22 cellular contexts compared by ENCODE assay signal in the genomic region with DNA sequence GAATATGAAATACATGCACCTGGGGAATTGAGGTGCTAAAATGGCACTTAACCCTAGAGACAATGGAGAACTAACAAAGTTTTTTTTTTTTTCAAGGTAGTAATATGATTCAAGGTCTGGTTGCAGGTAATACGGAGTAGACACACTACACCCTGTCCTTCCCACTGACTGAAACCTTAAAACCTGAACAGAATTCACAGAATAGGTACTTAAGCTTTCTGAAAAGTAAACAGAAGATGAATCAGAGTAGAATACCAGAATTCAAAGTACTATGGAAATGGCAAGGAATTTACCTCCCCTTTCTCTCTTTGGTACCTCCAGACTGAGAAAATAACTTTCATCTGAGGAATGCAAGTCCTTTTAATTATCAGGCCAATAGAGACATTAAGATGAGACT.
DNase-seq lines count a peak whose midpoint lies in the region; ATAC-seq and TF ChIP-seq lines count a peak whose summit lies in the region.
"Had no signal": no experiment of that assay in that cellular context is flagged by ENCODE, and none has a peak within 500 bp of the region (broad histone marks: within the 10 kb centered on the region; RNA-seq: fewer than 3 reads in every experiment).

No MANE protein-coding gene starts in this region.

- H3K27ac Mint-ChIP-seq in CD4-positive, CD25-positive, alpha-beta regulatory T cell = peak overlapping the region in 2 of 3 donors; percentile 40 to 76
- peak overlapping the region in 6 of 7 donors; percentile 42 to 82 (median 70) for H3K27ac Mint-ChIP-seq in CD4-positive, alpha-beta memory T cell
- H3K27ac Mint-ChIP-seq: type B pancreatic cell had no signal

- peaks cover 18% of the 10 kb centered on the region for H3K4me1 ChIP-seq in CD4-positive, CD25-positive, alpha-beta regulatory T cell (ENCODE audit: control insufficient read depth, insufficient read depth, low read length, poor library complexity, severe bottlenecking)
- peaks cover 34% of the 10 kb centered on the region for H3K4me1 ChIP-seq in CD4-positive, alpha-beta memory T cell (ENCODE audit: insufficient read depth, low read length)
- no peaks in the 10 kb centered on the region for H3K4me1 ChIP-seq in PC-3 (ENCODE audit: insufficient read depth, low read length)
- H3K4me1 ChIP-seq: ascending aorta had no signal

- intact Hi-C loops in CD4-positive, alpha-beta memory T cell (cut with micrococcal nuclease) = no loop called here
- intact Hi-C loops in PC-3 (cut with micrococcal nuclease) = no loop called here

- H3K27ac ChIP-seq in CD4-positive, CD25-positive, alpha-beta regulatory T cell (ENCODE audit: insufficient read depth, low read length, poor library complexity, severe bottlenecking) = no peak overlapping the region
- no peak overlapping the region for H3K27ac ChIP-seq in CD4-positive, alpha-beta memory T cell (ENCODE audit: low read depth, low read length)
- no peak overlapping the region for H3K27ac ChIP-seq in PC-3 (ENCODE audit: low read length)
- H3K27ac ChIP-seq: ascending aorta, PC-9 had no signal

- no peak for TF ChIP-seq CTCF in PC-3 (conservative IDR thresholded peaks at IDR 0.05; ENCODE audit: low read depth, low read length)

- no peaks in the 10 kb centered on the region for H3K79me2 ChIP-seq in PC-3 (ENCODE audit: low read length)

- no peak overlapping the region for H3K4me3 Mint-ChIP-seq in CD4-positive, CD25-positive, alpha-beta regulatory T cell
- peak overlapping the region in 6 of 8 donors; percentile 7 to 78 (median 55) for H3K4me3 Mint-ChIP-seq in CD4-positive, alpha-beta memory T cell
- H3K4me3 Mint-ChIP-seq: central memory CD8-positive, alpha-beta T cell; type B pancreatic cell had no signal

- peaks cover 0 to 1% (median 0%) of the 10 kb centered on the region in 7 donors for H3K9me3 Mint-ChIP-seq in CD4-positive, CD25-positive, alpha-beta regulatory T cell
- H3K9me3 Mint-ChIP-seq in CD4-positive, alpha-beta memory T cell = no peaks in the 10 kb centered on the region
- H3K9me3 Mint-ChIP-seq: activated T-cell treated with anti-CD3 and anti-CD28 coated beads, Interleukin-2, amount 50 U/mL, for 4 hours; central memory CD8-positive, alpha-beta T cell; type B pancreatic cell had no signal

- no peaks in the 10 kb centered on the region for H3K36me3 ChIP-seq in CD4-positive, CD25-positive, alpha-beta regulatory T cell (ENCODE audit: control insufficient read depth, insufficient read depth, low read length)
- H3K36me3 ChIP-seq in CD4-positive, alpha-beta memory T cell (ENCODE audit: insufficient read depth, low read length) = no peaks in the 10 kb centered on the region
- no peaks in the 10 kb centered on the region for H3K36me3 ChIP-seq in PC-3 (ENCODE audit: low read depth, low read length)
- H3K36me3 ChIP-seq: ascending aorta had no signal

- no peaks in the 10 kb centered on the region for H3K27me3 ChIP-seq in CD4-positive, CD25-positive, alpha-beta regulatory T cell (ENCODE audit: control insufficient read depth, insufficient read depth, low read length)
- H3K27me3 ChIP-seq in CD4-positive, alpha-beta memory T cell (ENCODE audit: insufficient read depth, low read length) = no peaks in the 10 kb centered on the region
- no peaks in the 10 kb centered on the region for H3K27me3 ChIP-seq in PC-3 (ENCODE audit: low read length)
- H3K27me3 ChIP-seq: ascending aorta had no signal

- no peaks in the 10 kb centered on the region for H3F3A ChIP-seq in PC-3 (ENCODE audit: low read length, unreplicated experiment)

- ATAC-seq in CD4-positive, CD25-positive, alpha-beta regulatory T cell (ENCODE audit: low read depth in 2 of 2) = no peak
- ATAC-seq in PC-3 = peak; percentile 62
- ATAC-seq: activated T-cell treated with anti-CD3 and anti-CD28 coated beads, Interleukin-2, amount 50 U/mL, for 4 hours had no signal

- no peak overlapping the region for H3K9ac ChIP-seq in PC-3 (ENCODE audit: low read length)

- CTCF ChIA-PET in CD4-positive, alpha-beta memory T cell (lab: Charles Lee; ENCODE audit: partially characterized antibody) = no interaction called here
- CTCF ChIA-PET in PC-3 (lab: Charles Lee) = no interaction called here

- POLR2A ChIA-PET in CD4-positive, alpha-beta memory T cell (lab: Charles Lee; ENCODE audit: partially characterized antibody) = no interaction called here
- POLR2A ChIA-PET in PC-3 (lab: Charles Lee; ENCODE audit: unreplicated experiment) = no interaction called here

- no peaks in the 10 kb centered on the region for H3K9me2 ChIP-seq in PC-3 (replicated peaks; ENCODE audit: low read length)

- H3K4me3 ChIP-seq in CD4-positive, CD25-positive, alpha-beta regulatory T cell (ENCODE audit: low read depth, low read length) = peak overlapping the region; percentile 2
- peak overlapping the region in 1 of 2 donors; percentile 13 for H3K4me3 ChIP-seq in CD4-positive, alpha-beta memory T cell (ENCODE audit: low read length in 2 of 2)
- H3K4me3 ChIP-seq in PC-3 (ENCODE audit: low read length) = no peak overlapping the region
- H3K4me3 ChIP-seq: ascending aorta, PC-9 had no signal

- H3K9me3 ChIP-seq in CD4-positive, CD25-positive, alpha-beta regulatory T cell (ENCODE audit: control insufficient read depth in 2 of 2, low read length in 2 of 2) = no peaks in the 10 kb centered on the region
- H3K9me3 ChIP-seq in CD4-positive, alpha-beta memory T cell (ENCODE audit: control insufficient read depth in 1 of 2, low read length in 2 of 2) = no peaks in the 10 kb centered on the region
- H3K9me3 ChIP-seq in PC-3 (ENCODE audit: low read length) = no peaks in the 10 kb centered on the region
- H3K9me3 ChIP-seq: ascending aorta had no signal

- peaks cover 9% of the 10 kb centered on the region for H3K36me3 Mint-ChIP-seq in CD4-positive, CD25-positive, alpha-beta regulatory T cell
- H3K36me3 Mint-ChIP-seq in CD4-positive, alpha-beta memory T cell = peaks cover 8 to 11% of the 10 kb centered on the region in 2 donors

- no peak overlapping the region for H3K4me2 ChIP-seq in PC-3 (ENCODE audit: low read length)
- H3K4me2 ChIP-seq: PC-9 had no signal

- peaks cover 15 to 49% (median 39%) of the 10 kb centered on the region in 4 donors for H3K4me1 Mint-ChIP-seq in CD4-positive, CD25-positive, alpha-beta regulatory T cell
- peaks cover 23 to 49% (median 39%) of the 10 kb centered on the region in 4 donors for H3K4me1 Mint-ChIP-seq in CD4-positive, alpha-beta memory T cell

- H4K20me1 ChIP-seq in PC-3 (ENCODE audit: low read length) = no peaks in the 10 kb centered on the region

- DNase-seq in CD4-positive, CD25-positive, alpha-beta regulatory T cell = no peak
- no peak for DNase-seq in CD4-positive, alpha-beta memory T cell
- DNase-seq in PC-3 (peak; percentile 9), kidney tubule cell (ENCODE audit: low spot score) (peak; percentile 5), NCI-H345 (lab: John Stamatoyannopoulos, UW) (no peak), GM03348 (ENCODE audit: low spot score) (no peak), NCI-H2171 treated with DMSO at 0.1 percent for 48 hours (lab: John Stamatoyannopoulos, UW) (no peak), NCI-H2227 (lab: John Stamatoyannopoulos, UW; ENCODE audit: unreplicated experiment) (no peak)
- DNase-seq: activated naive CD4-positive, alpha-beta T cell treated with anti-CD3 and anti-CD28 coated beads, Interleukin-2, amount 50 U/mL, for 16 hours; activated T-cell treated with anti-CD3 and anti-CD28 coated beads, Interleukin-2, amount 50 U/mL, for 4 hours; COR-L47; DND-41; glutamatergic neuron; KBM-7; kidney; PC-9; SHP77; small intestine; stimulated activated CD4-positive, alpha-beta T cell treated with anti-CD3 and anti-CD28 coated beads, Interleukin-1b, Interleukin-23, amount 100 ng/mL, for 48 hours had no signal

- H3K27me3 Mint-ChIP-seq in CD4-positive, CD25-positive, alpha-beta regulatory T cell = no peaks in the 10 kb centered on the region
- H3K27me3 Mint-ChIP-seq in CD4-positive, alpha-beta memory T cell = no peaks in the 10 kb centered on the region
- H3K27me3 Mint-ChIP-seq: central memory CD8-positive, alpha-beta T cell; type B pancreatic cell had no signal

- no TSS peak for BruUV-seq in PC-3 (replicated peaks; lab: Mats Ljungman, UMichigan)

- H2AFZ ChIP-seq in PC-3 (ENCODE audit: low read length) = no peak overlapping the region
- H2AFZ ChIP-seq: PC-9 had no signal

Comparison
In these comparisons a context has a peak if more than half of its experiments do, and no peak if none do; other contexts are left out.
1. DNase-seq: peak in PC-3 (single experiment) and kidney tubule cell (single experiment); none in CD4-positive, CD25-positive, alpha-beta regulatory T cell (0 of 3), CD4-positive, alpha-beta memory T cell (0 of 5), NCI-H345 (single experiment), GM03348 (single experiment), NCI-H2171 treated with DMSO at 0.1 percent for 48 hours (single experiment) and NCI-H2227 (single experiment).
2. H3K4me3 Mint-ChIP-seq: peak in CD4-positive, alpha-beta memory T cell (6 of 8); none in CD4-positive, CD25-positive, alpha-beta regulatory T cell (0 of 4).